Comparison of ENCODE assay signal across 18 cellular contexts in genomic region chr3:106734712-106735111, GRCh38.
DNase-seq lines count a peak whose midpoint lies in the region; ATAC-seq and TF ChIP-seq lines count a peak whose summit lies in the region.
"Had no signal": no experiment of that assay in that cellular context is flagged by ENCODE, and none has a peak within 500 bp of the region (broad histone marks: within the 10 kb centered on the region; RNA-seq: fewer than 3 reads in every experiment).

No MANE protein-coding gene starts in this region.

- no peak for ATAC-seq in SK-N-SH treated with all-trans-retinoic acid at 6 μM for 48 hours
- ATAC-seq: CD8-positive, alpha-beta T cell; GM12878; GM23338; HCT116 had no signal

- 88 to 91% methylated on average over 1 of the region's 1 CpG for WGBS in GM23248 (ENCODE audit: low coverage in 1 of 2, low lambda C conversion rate in 2 of 2, missing lambda C conversion rate in 2 of 2), 2 experiments

- no peak for DNase-seq in GM23248
- no peak for DNase-seq in NCI-H1436 (lab: John Stamatoyannopoulos, UW)
- DNase-seq in Karpas-422: no peak
- no peak for DNase-seq in COR-L47 (lab: John Stamatoyannopoulos, UW)
- DNase-seq: 8988T; CD4-positive, CD25-positive, alpha-beta regulatory T cell; CD8-positive, alpha-beta T cell; DMS79; EL; GDM1; H9 had no signal

- no peaks in the 10 kb centered on the region for H3K9me3 ChIP-seq in GM23248 (ENCODE audit: low read depth)
- H3K9me3 ChIP-seq in Karpas-422 (ENCODE audit: low read length): no peaks in the 10 kb centered on the region
- H3K9me3 ChIP-seq: BLaER1 had no signal

- H3K4me3 ChIP-seq in ACC112 (ENCODE audit: low read depth, low read length) (no peak overlapping the region), GM23248 (no peak overlapping the region), Karpas-422 (ENCODE audit: low read length) (no peak overlapping the region)
- H3K4me3 ChIP-seq: BLaER1, GM12878, GM23338 had no signal

- no peaks in the 10 kb centered on the region for H4K20me1 ChIP-seq in GM23248 (ENCODE audit: insufficient read depth)
- H4K20me1 ChIP-seq in Karpas-422 (ENCODE audit: insufficient read depth, low read depth, low read length): no peaks in the 10 kb centered on the region
- H4K20me1 ChIP-seq: BLaER1 had no signal

- H3K27me3 ChIP-seq in ACC112 (ENCODE audit: insufficient read depth, low read length) (no peaks in the 10 kb centered on the region), GM23248 (replicated peaks; ENCODE audit: insufficient read depth) (no peaks in the 10 kb centered on the region), Karpas-422 (ENCODE audit: low read length) (no peaks in the 10 kb centered on the region)
- H3K27me3 ChIP-seq: BLaER1 had no signal

- H3K9ac ChIP-seq in GM23248 (no peak overlapping the region), Karpas-422 (ENCODE audit: low read length) (no peak overlapping the region)
- H3K9ac ChIP-seq: BLaER1 had no signal

- H3K4me1 ChIP-seq in ACC112 (ENCODE audit: control insufficient read depth, insufficient read depth, low read length, unreplicated experiment): peaks cover 34% of the 10 kb centered on the region
- peaks cover 18% of the 10 kb centered on the region for H3K4me1 ChIP-seq in GM23248 (ENCODE audit: insufficient read depth)
- H3K4me1 ChIP-seq in Karpas-422 (ENCODE audit: low read length): no peaks in the 10 kb centered on the region
- H3K4me1 ChIP-seq: BLaER1 had no signal

- H3F3A ChIP-seq in GM23248 (ENCODE audit: insufficient read depth): peaks cover 12% of the 10 kb centered on the region

- H2AFZ ChIP-seq in ACC112 (ENCODE audit: low read length, unreplicated experiment) (peak overlapping the region; percentile 83), GM23248 (peak overlapping the region; percentile 20; the same call in 1 of the 2 replicates), Karpas-422 (ENCODE audit: low read length) (no peak overlapping the region)
- H2AFZ ChIP-seq: GM23338 had no signal

- H3K36me3 ChIP-seq in ACC112 (ENCODE audit: insufficient read depth, low read length): peaks cover 4% of the 10 kb centered on the region; the same call in 1 of the 2 replicates
- H3K36me3 ChIP-seq in GM23248 (ENCODE audit: low read depth): no peaks in the 10 kb centered on the region
- no peaks in the 10 kb centered on the region for H3K36me3 ChIP-seq in Karpas-422 (ENCODE audit: insufficient read depth, low read length)
- H3K36me3 ChIP-seq: BLaER1 had no signal

- H3K9me2 ChIP-seq in GM23248 (ENCODE audit: insufficient read depth): no peaks in the 10 kb centered on the region
- no peaks in the 10 kb centered on the region for H3K9me2 ChIP-seq in Karpas-422 (replicated peaks; ENCODE audit: insufficient read depth, low read length)

- H3K27ac ChIP-seq in ACC112 (ENCODE audit: low read depth, low read length) (no peak overlapping the region), GM23248 (no peak overlapping the region), Karpas-422 (ENCODE audit: low read length) (no peak overlapping the region)
- H3K27ac ChIP-seq: BLaER1, C4-2B had no signal

- in situ Hi-C loops in GM23248 (cut with MboI): no loop called here

- no peaks in the 10 kb centered on the region for H3K79me2 ChIP-seq in ACC112 (ENCODE audit: control insufficient read depth, insufficient read depth, low read length, unreplicated experiment)
- no peaks in the 10 kb centered on the region for H3K79me2 ChIP-seq in GM23248 (ENCODE audit: insufficient read depth)
- H3K79me2 ChIP-seq in Karpas-422 (ENCODE audit: low read length): no peaks in the 10 kb centered on the region

- H3K4me2 ChIP-seq in GM23248 (ENCODE audit: unreplicated experiment): no peak overlapping the region
- no peak overlapping the region for H3K4me2 ChIP-seq in Karpas-422 (ENCODE audit: low read depth, low read length, poor library complexity, severe bottlenecking)
- H3K4me2 ChIP-seq: BLaER1, GM23338 had no signal

TF ChIP-seq in SK-N-SH treated with all-trans-retinoic acid at 6 μM for 48 hours, 23 proteins besides CTCF, POLR2A, EP300 and RAD21:
- peak; percentile 95 for TF ChIP-seq ISL1 (CRISPR knock-in tag; IDR thresholded peaks at IDR 0.05)
- no peak for TF ChIP-seq OSR1 (CRISPR knock-in tag; IDR thresholded peaks at IDR 0.05)
- TF ChIP-seq GLIS3 (CRISPR knock-in tag; IDR thresholded peaks at IDR 0.05): no peak
- TF ChIP-seq ZNF8 (CRISPR knock-in tag; IDR thresholded peaks at IDR 0.05): no peak
